Comparison of ENCODE assay signal across 1 cellular context in genomic region chr15:51132384-51133139, GRCh38.
TF ChIP-seq lines count a peak whose summit lies in the region.

No MANE protein-coding gene starts in this region.

TF ChIP-seq in A549, 52 proteins besides CTCF, POLR2A, EP300 and RAD21 (continued from another document):
- TF ChIP-seq PBX3 (IDR thresholded peaks at IDR 0.05) = no peak
- TF ChIP-seq FOSL2 (IDR thresholded peaks at IDR 0.05) = no peak
- peak; percentile 48; the same call in 1 of the 2 replicates for TF ChIP-seq FOSL2 (CRISPR knock-in tag; IDR thresholded peaks at IDR 0.05)
- TF ChIP-seq KDM5A (IDR thresholded peaks at IDR 0.05) = no peak
- no peak for TF ChIP-seq BHLHE40 (IDR thresholded peaks at IDR 0.05; ENCODE audit: low read depth, low read length)
- no peak for TF ChIP-seq MAFK (IDR thresholded peaks at IDR 0.05; ENCODE audit: partially characterized antibody)
- no peak for TF ChIP-seq RARB (CRISPR knock-in tag; IDR thresholded peaks at IDR 0.05)
- TF ChIP-seq EHF (CRISPR knock-in tag; IDR thresholded peaks at IDR 0.05) = no peak
- no peak for TF ChIP-seq RCOR1 (IDR thresholded peaks at IDR 0.05; ENCODE audit: low read depth, low read length)
- no peak for TF ChIP-seq ESRRA (IDR thresholded peaks at IDR 0.05; ENCODE audit: borderline replicate concordance, low read length)
- TF ChIP-seq KDM1A (IDR thresholded peaks at IDR 0.05; ENCODE audit: low read depth) = no peak
- TF ChIP-seq USF2 (IDR thresholded peaks at IDR 0.05) = no peak
- peak; percentile 93; the same call in 1 of the 2 replicates for TF ChIP-seq FOXS1 (CRISPR knock-in tag; IDR thresholded peaks at IDR 0.05)
- TF ChIP-seq GATA3 (IDR thresholded peaks at IDR 0.05; ENCODE audit: borderline replicate concordance) = no peak
- TF ChIP-seq MYC (IDR thresholded peaks at IDR 0.05; ENCODE audit: borderline replicate concordance, low read length) = peak; percentile 49; the same call in 1 of the 2 replicates
- TF ChIP-seq JUN (IDR thresholded peaks at IDR 0.05) = no peak; a peak in 1 of 5 replicates
- peak in 1 of 2 experiments; percentile 34; a peak in 1 of 4 replicates for TF ChIP-seq CEBPB (IDR thresholded peaks at IDR 0.05)
